Comparison of ENCODE assay signal across 10 cellular contexts in genomic region chr4:44425614-44426208, GRCh38. TPM values are rescaled to one million over a fixed set of nuclear protein-coding genes. Genes with fewer than 3 reads are reported as not detected.
DNase-seq lines count a peak whose midpoint lies in the region; ATAC-seq and TF ChIP-seq lines count a peak whose summit lies in the region.
"Had no signal": no experiment of that assay in that cellular context is flagged by ENCODE, and none has a peak within 500 bp of the region (broad histone marks: within the 10 kb centered on the region; RNA-seq: fewer than 3 reads in every experiment).

No MANE protein-coding gene starts in this region.

- no peak for ATAC-seq in Right ventricle myocardium superior (ENCODE audit: poor library complexity)

- H3K27me3 ChIP-seq in BE2C = no peaks in the 10 kb centered on the region
- no peaks in the 10 kb centered on the region for H3K27me3 ChIP-seq in adipocyte (replicated peaks; ENCODE audit: control insufficient read depth, insufficient read depth, low read length)
- no peaks in the 10 kb centered on the region for H3K27me3 ChIP-seq in kidney epithelial cell (ENCODE audit: control insufficient read depth, insufficient read depth, low read length)
- H3K27me3 ChIP-seq in colonic mucosa = no peaks in the 10 kb centered on the region

- H3K36me3 Mint-ChIP-seq in activated T-cell treated with anti-CD3 and anti-CD28 coated beads, Interleukin-2, amount 50 U/mL, for 24 hours (ENCODE audit: low read depth) = no peaks in the 10 kb centered on the region

- no peaks in the 10 kb centered on the region for H3K4me1 Mint-ChIP-seq in activated T-cell treated with anti-CD3 and anti-CD28 coated beads, Interleukin-2, amount 50 U/mL, for 24 hours (ENCODE audit: low read depth)

- no peak overlapping the region for H3K27ac ChIP-seq in colonic mucosa

- no peaks in the 10 kb centered on the region for H3K27me3 Mint-ChIP-seq in activated T-cell treated with anti-CD3 and anti-CD28 coated beads, Interleukin-2, amount 50 U/mL, for 24 hours

- intact Hi-C loops in colonic mucosa (cut with DNase I) = no loop called here
- intact Hi-C loops in Right ventricle myocardium superior (cut with DNase I) = no loop called here

- H3K4me1 ChIP-seq in BE2C (no peaks in the 10 kb centered on the region), adipocyte (ENCODE audit: control insufficient read depth, insufficient read depth, low read length) (no peaks in the 10 kb centered on the region), colonic mucosa (no peaks in the 10 kb centered on the region)

- TF ChIP-seq CTCF in BE2C (IDR thresholded peaks at IDR 0.05; ENCODE audit: low read depth, low read length) (peak; percentile 47), LNCAP (IDR thresholded peaks at IDR 0.05) (peak; percentile 41; the same call in 1 of the 2 replicates), kidney epithelial cell (IDR thresholded peaks at IDR 0.05; ENCODE audit: insufficient read depth, low read length, poor library complexity, severe bottlenecking) (peak; percentile 33), colonic mucosa (IDR thresholded peaks at IDR 0.05) (no peak)

- H3K36me3 ChIP-seq in BE2C (no peaks in the 10 kb centered on the region), adipocyte (ENCODE audit: control insufficient read depth, insufficient read depth, low read length, severe bottlenecking) (no peaks in the 10 kb centered on the region), kidney epithelial cell (ENCODE audit: control insufficient read depth, insufficient read depth, low read length) (no peaks in the 10 kb centered on the region), colonic mucosa (no peaks in the 10 kb centered on the region)

- no peaks in the 10 kb centered on the region for H3K9me3 Mint-ChIP-seq in activated T-cell treated with anti-CD3 and anti-CD28 coated beads, Interleukin-2, amount 50 U/mL, for 24 hours

- DNase-seq in BE2C = peak; percentile 11
- DNase-seq in adipocyte (ENCODE audit: low read depth) = peak; percentile 7
- DNase-seq in kidney epithelial cell (ENCODE audit: low read depth) = no peak
- no peak for DNase-seq in colonic mucosa
- no peak for DNase-seq in Right ventricle myocardium superior
- DNase-seq in activated T-cell treated with anti-CD3 and anti-CD28 coated beads, Interleukin-2, amount 50 U/mL, for 24 hours = no peak
- no peak for DNase-seq in 8988T
- DNase-seq: DMS79 had no signal

- no peak overlapping the region for H3K4me3 ChIP-seq in BE2C (ENCODE audit: low read depth, low read length)
- no peak overlapping the region for H3K4me3 ChIP-seq in adipocyte (ENCODE audit: low read length)
- H3K4me3 ChIP-seq in kidney epithelial cell (ENCODE audit: low read depth, low read length) = no peak overlapping the region
- no peak overlapping the region for H3K4me3 ChIP-seq in colonic mucosa
- H3K4me3 ChIP-seq: lung had no signal

- H3K9me3 ChIP-seq in BE2C (no peaks in the 10 kb centered on the region), adipocyte (ENCODE audit: control insufficient read depth, low read length) (no peaks in the 10 kb centered on the region), colonic mucosa (no peaks in the 10 kb centered on the region)

- H3K9ac ChIP-seq in adipocyte (ENCODE audit: low read length) = no peak overlapping the region
- H3K9ac ChIP-seq in colonic mucosa (ENCODE audit: low read depth in 2 of 2, low read length in 2 of 2) = no peak overlapping the region

- no peak overlapping the region for H3K27ac Mint-ChIP-seq in activated T-cell treated with anti-CD3 and anti-CD28 coated beads, Interleukin-2, amount 50 U/mL, for 24 hours

- no peak overlapping the region for H3K4me3 Mint-ChIP-seq in activated T-cell treated with anti-CD3 and anti-CD28 coated beads, Interleukin-2, amount 50 U/mL, for 24 hours

RNA-seq across cellular contexts. Expression of gene KCTD8, which starts 22.9 kb away (rescaled TPM):
- polyA plus RNA-seq in BE2C (2012; ENCODE audit: insufficient read depth, insufficient read length, low read depth) = not detected
- total RNA-seq in kidney epithelial cell (0.96 and 4.8 TPM in 2 replicates), colonic mucosa (under 1 TPM in 1 of 2 donors, not detected in 1; 0.27 TPM), Right ventricle myocardium superior (0.08 TPM)

Comparison
In these comparisons a context has a peak if more than half of its experiments do, and no peak if none do; other contexts are left out.
1. DNase-seq: peak in BE2C (single experiment) and adipocyte (single experiment); none in kidney epithelial cell (single experiment), colonic mucosa (single experiment), Right ventricle myocardium superior (single experiment), activated T-cell treated with anti-CD3 and anti-CD28 coated beads, Interleukin-2, amount 50 U/mL, for 24 hours (single experiment) and 8988T (single experiment).